ENCODE assay signal across 8 cellular contexts in genomic region chr7:139680676-139681462, GRCh38.
DNase-seq lines count a peak whose midpoint lies in the region; ATAC-seq and TF ChIP-seq lines count a peak whose summit lies in the region.

No MANE protein-coding gene starts in this region.

- H3K27me3 ChIP-seq in breast epithelium, result no peaks in the 10 kb centered on the region
- H3K27me3 ChIP-seq in lung (ENCODE audit: control insufficient read depth, insufficient read depth), result no peaks in the 10 kb centered on the region

- no peak for TF ChIP-seq POLR2A in breast epithelium (IDR thresholded peaks at IDR 0.05)

- ATAC-seq in HG03378 (IDR thresholded peaks at IDR 0.05; ENCODE audit: unreplicated experiment), result peak; percentile 64
- peak; percentile 72 for ATAC-seq in lung (ENCODE audit: insufficient read depth, low FRiP score)

- peak overlapping the region; percentile 82 to 90 for H3K27ac ChIP-seq in breast epithelium
- H3K27ac ChIP-seq in lung (ENCODE audit: low read depth in 1 of 2, low read length in 1 of 2), result peak overlapping the region; percentile 92 to 95

- no peaks in the 10 kb centered on the region for H3K36me3 ChIP-seq in breast epithelium
- no peaks in the 10 kb centered on the region for H3K36me3 ChIP-seq in lung (ENCODE audit: control insufficient read depth in 2 of 2, insufficient read depth in 2 of 2, low read length in 2 of 2)

- WGBS in lung, 2 donors, result 33 to 36% methylated on average over 11 of the region's 11 CpGs

- intact Hi-C loops in breast epithelium (cut with DNase I; ENCODE audit: low total_unique reads), result no loop called here

- peaks cover 0 to 27% of the 10 kb centered on the region in 2 donors for H3K4me1 ChIP-seq in breast epithelium
- peaks cover 26 to 32% of the 10 kb centered on the region in 2 donors for H3K4me1 ChIP-seq in lung (ENCODE audit: control insufficient read depth in 2 of 2, insufficient read depth in 2 of 2, low read length in 2 of 2)

- DNase-seq in EL (peak; percentile 98), breast epithelium (ENCODE audit: low spot score in 2 of 2) (no peak), lung (ENCODE audit: low spot score) (peak; percentile 51), NCI-H2081 treated with DMSO at 0.1 percent for 48 hours (lab: John Stamatoyannopoulos, UW) (no peak), NCI-H774 (lab: John Stamatoyannopoulos, UW) (no peak)
- DNase-seq in stimulated activated CD8-positive, alpha-beta memory T cell treated with anti-CD3 and anti-CD28 coated beads, Interleukin-4, amount 100 ng/mL, for 48 hours, result peak; percentile 86

- H3K4me3 ChIP-seq in WI38 (ENCODE audit: low read depth, low read length) (peak overlapping the region; percentile 8), breast epithelium (no peak overlapping the region), lung (no peak overlapping the region)

- H3K9me3 ChIP-seq in breast epithelium (no peaks in the 10 kb centered on the region), lung (ENCODE audit: control insufficient read depth in 2 of 2, insufficient read depth in 1 of 2, low read length in 1 of 2) (peaks cover 0 to 2% of the 10 kb centered on the region in 2 donors)

- TF ChIP-seq CTCF in WI38 (IDR thresholded peaks at IDR 0.05; ENCODE audit: low read depth, low read length) (no peak), breast epithelium (IDR thresholded peaks at IDR 0.05) (no peak), lung (IDR thresholded peaks at IDR 0.05; ENCODE audit: control extremely low read depth, extremely low read depth) (no peak)

Comparison
In these comparisons a context has a peak if more than half of its experiments do, and no peak if none do; other contexts are left out.
1. DNase-seq: peak in EL (single experiment), lung (single experiment) and stimulated activated CD8-positive, alpha-beta memory T cell treated with anti-CD3 and anti-CD28 coated beads, Interleukin-4, amount 100 ng/mL, for 48 hours (single experiment); none in breast epithelium (0 of 2), NCI-H2081 treated with DMSO at 0.1 percent for 48 hours (single experiment) and NCI-H774 (single experiment).